In genomic region chr1:145720556-145720877, GRCh38 we compare ENCODE assay signal across 9 cellular contexts. TPM values are rescaled to one million over a fixed set of nuclear protein-coding genes. Genes with fewer than 3 reads are reported as not detected.
DNase-seq lines count a peak whose midpoint lies in the region; ATAC-seq and TF ChIP-seq lines count a peak whose summit lies in the region.
"Had no signal": no experiment of that assay in that cellular context is flagged by ENCODE, and none has a peak within 500 bp of the region (broad histone marks: within the 10 kb centered on the region; RNA-seq: fewer than 3 reads in every experiment).

No MANE protein-coding gene starts in this region.

- no TSS peak for BruUV-seq in HCT116 (replicated peaks; lab: Mats Ljungman, UMichigan)

- peak overlapping the region; percentile 65 for H3K9ac ChIP-seq in HCT116 (ENCODE audit: low read length)

- CTCF ChIA-PET in HCT116 (lab: Charles Lee), result interaction anchor here (0.9 to 2.1 kb wide), 3 partner anchors 11 to 105 kb away, joined by 3 to 6 read pairs (median 6); no protein-coding TSS in a partner anchor

- RAD21 ChIA-PET in HCT116 (lab: Charles Lee; ENCODE audit: low non-redundant PET in 1 of 2, low total read pairs in 2 of 2, uncharacterized antibody in 2 of 2, unreplicated experiment in 2 of 2), result no interaction called here

- no peak for TF ChIP-seq POLR2A in HCT116 (IDR thresholded peaks at IDR 0.05; ENCODE audit: borderline replicate concordance, extremely low read depth, insufficient read depth, insufficient read length)
- TF ChIP-seq POLR2A in gastroesophageal sphincter (IDR thresholded peaks at IDR 0.05), result no peak
- no peak for TF ChIP-seq POLR2A in spleen (IDR thresholded peaks at IDR 0.05)

- 25% methylated on average over 5 of the region's 5 CpGs; no CpG with 5 or more reads in 1 of the 2 donors for WGBS in gastroesophageal sphincter (ENCODE audit: low coverage in 1 of 2), 2 donors
- WGBS in spleen, 5 donors, result 32 to 59% (median 38%) methylated on average over 4 to 5 of the region's 5 CpGs

- H3K27ac ChIP-seq in HCT116 (ENCODE audit: low read depth, low read length), result no peak overlapping the region
- H3K27ac ChIP-seq in gastroesophageal sphincter, result peak overlapping the region in 2 of 4 donors; percentile 33 to 48
- H3K27ac ChIP-seq in spleen, result peak overlapping the region in 6 of 8 donors; percentile 23 to 74 (median 56)
- H3K27ac ChIP-seq: RWPE1 had no signal

- peak overlapping the region; percentile 90 for H3K4me2 ChIP-seq in HCT116 (ENCODE audit: low read length)

- H3K36me3 ChIP-seq in HCT116 (ENCODE audit: control insufficient read depth in 1 of 2, insufficient read depth in 2 of 2, low read length in 2 of 2), result no peaks in the 10 kb centered on the region
- no peaks in the 10 kb centered on the region for H3K36me3 ChIP-seq in gastroesophageal sphincter
- no peaks in the 10 kb centered on the region for H3K36me3 ChIP-seq in spleen

- TF ChIP-seq CTCF in HCT116 (IDR thresholded peaks at IDR 0.05 in 2 of 3, conservative IDR thresholded peaks at IDR 0.05 in 1 of 3; ENCODE audit: borderline replicate concordance in 1 of 3, insufficient read depth in 1 of 3, low read depth in 2 of 3, low read length in 2 of 3) (no peak), WI38 (IDR thresholded peaks at IDR 0.05; ENCODE audit: low read depth, low read length) (no peak), gastroesophageal sphincter (IDR thresholded peaks at IDR 0.05) (no peak), spleen (IDR thresholded peaks at IDR 0.05 in 8 of 11, conservative IDR thresholded peaks at IDR 0.05 in 3 of 11) (no peak)

- DNase-seq in HCT116 (ENCODE audit: low read depth, low spot score) (peak; percentile 32), spleen (peak; percentile 39), NCI-H82 (lab: John Stamatoyannopoulos, UW) (no peak), HuH-7 (ENCODE audit: low spot score) (no peak), posterior vena cava (ENCODE audit: low spot score) (no peak)

- H2AFZ ChIP-seq in HCT116 (ENCODE audit: low read depth, low read length, poor library complexity, severe bottlenecking), result peak overlapping the region; percentile 2

- H3K4me3 ChIP-seq in HCT116 (replicated peaks in 1 of 2; ENCODE audit: low read depth in 1 of 2, low read length in 2 of 2) (peak overlapping the region; percentile 36 to 55), WI38 (ENCODE audit: low read depth, low read length) (peak overlapping the region; percentile 49), gastroesophageal sphincter (peak overlapping the region in 1 of 2 donors; percentile 43), spleen (peak overlapping the region in 7 of 8 donors; percentile 22 to 67 (median 31))

- H3K27me3 ChIP-seq in HCT116 (ENCODE audit: insufficient read depth, low read length) (no peaks in the 10 kb centered on the region), gastroesophageal sphincter (no peaks in the 10 kb centered on the region), spleen (replicated peaks in 1 of 7) (peaks cover 0 to 18% (median 0%) of the 10 kb centered on the region in 7 donors)

- H3K9me3 ChIP-seq in HCT116 (ENCODE audit: control insufficient read depth in 1 of 2, insufficient read depth in 1 of 2, low read depth in 1 of 2, low read length in 2 of 2) (no peaks in the 10 kb centered on the region), gastroesophageal sphincter (no peaks in the 10 kb centered on the region), spleen (no peaks in the 10 kb centered on the region)

- H3K79me2 ChIP-seq in HCT116 (ENCODE audit: insufficient read depth, low read length), result no peaks in the 10 kb centered on the region

- POLR2A ChIA-PET in HCT116 (lab: Charles Lee), result no interaction called here

- H3K4me1 ChIP-seq in HCT116 (ENCODE audit: control insufficient read depth in 1 of 2, insufficient read depth in 2 of 2, low read length in 2 of 2) (peaks cover 8 to 19% of the 10 kb centered on the region in 2 experiments), gastroesophageal sphincter (peaks cover 0 to 17% (median 10%) of the 10 kb centered on the region in 3 donors), spleen (peaks cover 0 to 50% (median 14%) of the 10 kb centered on the region in 6 donors)

- no peaks in the 10 kb centered on the region for H3K9me2 ChIP-seq in HCT116 (ENCODE audit: insufficient read depth)

- no peak for TF ChIP-seq RAD21 in HCT116 (IDR thresholded peaks at IDR 0.05; ENCODE audit: low read depth)

- no peaks in the 10 kb centered on the region for H4K20me1 ChIP-seq in HCT116 (ENCODE audit: insufficient read depth)

- no peak for TF ChIP-seq EP300 in gastroesophageal sphincter (IDR thresholded peaks at IDR 0.05)

- intact Hi-C loops in HCT116 (cut with micrococcal nuclease) (loop anchor here (10.0 kb wide), 1 partner anchor 126 kb away; no protein-coding TSS in a partner anchor), spleen (cut with DNase I; ENCODE audit: low total_unique reads) (no loop called here), posterior vena cava (cut with DNase I) (no loop called here)

- ATAC-seq in HCT116 (peak; percentile 65), gastroesophageal sphincter (peak; percentile 76)

TF ChIP-seq in HCT116, 20 proteins besides CTCF, POLR2A, EP300 and RAD21:
- TF ChIP-seq ELF1 (IDR thresholded peaks at IDR 0.05; ENCODE audit: borderline replicate concordance, low read depth), result no peak
- TF ChIP-seq ATF3 (IDR thresholded peaks at IDR 0.05), result no peak
- TF ChIP-seq YY1 (IDR thresholded peaks at IDR 0.05; ENCODE audit: extremely low read depth, insufficient replicate concordance, low read depth, low read length), result no peak
- no peak for TF ChIP-seq CEBPB (IDR thresholded peaks at IDR 0.05; ENCODE audit: low read depth)
- TF ChIP-seq ZNF274 (IDR thresholded peaks at IDR 0.05; ENCODE audit: low read depth, low read length), result no peak
- TF ChIP-seq FOSL1 (IDR thresholded peaks at IDR 0.05; ENCODE audit: low read depth), result peak; percentile 44; the same call in 1 of the 2 replicates
- no peak for TF ChIP-seq EZH2phosphoT487 (IDR thresholded peaks at IDR 0.05; ENCODE audit: borderline replicate concordance)

RNA-seq across cellular contexts. Expression of gene CD160, which starts 1.2 kb away (rescaled TPM):
- total RNA-seq in HCT116 (2021; ENCODE audit: unreplicated experiment) (not detected), gastroesophageal sphincter (1 to 10 TPM in 1 of 4 donors, under 1 TPM in 1, not detected in 2; 0.23 to 1.0 TPM), spleen (10 to 100 TPM in 2 of 7 donors, 1 to 10 TPM in 5; 5.2 to 17.7 (median 7.3) TPM), posterior vena cava (not detected)
- polyA plus RNA-seq in HCT116 (2012), result 0.05 and 0.34 TPM in 2 replicates
- polyA plus RNA-seq in spleen, result 1 to 10 TPM; 2.2 to 2.9 (median 2.3) TPM
- total RNA-seq: activated T-helper 17 cell treated with anti-CD3 and anti-CD28 coated beads, Interleukin-2, amount 50 U/mL, for 72 hours had no signal

RNA-seq across cellular contexts. Expression of gene PDZK1, which starts 13.3 kb away (rescaled TPM):
- total RNA-seq in HCT116 (2021; ENCODE audit: unreplicated experiment) (0.27 TPM), gastroesophageal sphincter (under 1 TPM in 2 of 4 donors, not detected in 2; 0.46 to 0.87 TPM), spleen (under 1 TPM in 3 of 7 donors, not detected in 4; 0.27 to 0.52 (median 0.41) TPM), posterior vena cava (under 1 TPM in 1 of 2 donors, not detected in 1; 0.29 TPM)
- polyA plus RNA-seq in HCT116 (2012), result 0.25 TPM in 1 of 2 replicates, not detected in the other
- polyA plus RNA-seq in spleen, result under 1 TPM; 0.26 to 0.63 (median 0.33) TPM

Comparison
In these comparisons a context has a peak if more than half of its experiments do, and no peak if none do; other contexts are left out.
1. DNase-seq: peak in HCT116 (single experiment) and spleen (single experiment); none in NCI-H82 (single experiment), HuH-7 (single experiment) and posterior vena cava (single experiment).